ENCODE assay signal across 2 cellular contexts in the genomic region with DNA sequence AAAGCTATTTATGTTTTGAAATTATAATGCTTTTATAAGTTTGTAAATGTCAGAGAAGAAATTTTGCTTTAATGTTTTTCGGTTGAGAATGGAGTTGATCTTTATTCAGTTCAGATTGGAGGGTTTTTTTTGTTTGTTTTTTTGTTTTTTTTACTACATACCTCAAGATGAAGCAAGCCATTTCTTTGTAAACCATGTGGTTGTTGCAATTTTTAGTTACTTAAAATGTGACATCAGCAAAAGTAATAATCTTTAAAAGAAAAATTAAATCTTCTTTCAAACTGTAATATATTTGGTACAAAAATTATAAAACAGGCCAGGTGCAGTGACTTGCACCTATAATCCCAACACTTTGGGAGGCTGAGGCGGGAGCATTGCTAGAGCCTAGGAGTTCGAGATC.
TF ChIP-seq lines count a peak whose summit lies in the region.

No MANE protein-coding gene starts in this region.

TF ChIP-seq in IMR-90, 13 proteins besides CTCF, POLR2A, EP300 and RAD21:
- TF ChIP-seq MAZ (IDR thresholded peaks at IDR 0.05; ENCODE audit: borderline replicate concordance, low read depth, low read length), result no peak
- no peak for TF ChIP-seq NFE2L2 (IDR thresholded peaks at IDR 0.05; ENCODE audit: low read depth, low read length)
- TF ChIP-seq MAFK (IDR thresholded peaks at IDR 0.05; ENCODE audit: low read depth, low read length), result peak; percentile 41; the same call in 1 of the 2 replicates
- TF ChIP-seq BHLHE40 (IDR thresholded peaks at IDR 0.05; ENCODE audit: low read depth, low read length), result no peak
- TF ChIP-seq, protein P1, sequence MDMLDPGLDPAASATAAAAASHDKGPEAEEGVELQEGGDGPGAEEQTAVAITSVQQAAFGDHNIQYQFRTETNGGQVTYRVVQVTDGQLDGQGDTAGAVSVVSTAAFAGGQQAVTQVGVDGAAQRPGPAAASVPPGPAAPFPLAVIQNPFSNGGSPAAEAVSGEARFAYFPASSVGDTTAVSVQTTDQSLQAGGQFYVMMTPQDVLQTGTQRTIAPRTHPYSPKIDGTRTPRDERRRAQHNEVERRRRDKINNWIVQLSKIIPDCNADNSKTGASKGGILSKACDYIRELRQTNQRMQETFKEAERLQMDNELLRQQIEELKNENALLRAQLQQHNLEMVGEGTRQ (IDR thresholded peaks at IDR 0.05; ENCODE audit: low read depth, low read length), result no peak
- TF ChIP-seq, protein P2, sequence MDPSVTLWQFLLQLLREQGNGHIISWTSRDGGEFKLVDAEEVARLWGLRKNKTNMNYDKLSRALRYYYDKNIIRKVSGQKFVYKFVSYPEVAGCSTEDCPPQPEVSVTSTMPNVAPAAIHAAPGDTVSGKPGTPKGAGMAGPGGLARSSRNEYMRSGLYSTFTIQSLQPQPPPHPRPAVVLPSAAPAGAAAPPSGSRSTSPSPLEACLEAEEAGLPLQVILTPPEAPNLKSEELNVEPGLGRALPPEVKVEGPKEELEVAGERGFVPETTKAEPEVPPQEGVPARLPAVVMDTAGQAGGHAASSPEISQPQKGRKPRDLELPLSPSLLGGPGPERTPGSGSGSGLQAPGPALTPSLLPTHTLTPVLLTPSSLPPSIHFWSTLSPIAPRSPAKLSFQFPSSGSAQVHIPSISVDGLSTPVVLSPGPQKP (IDR thresholded peaks at IDR 0.05; ENCODE audit: borderline replicate concordance, low read depth, low read length), result no peak
- TF ChIP-seq CHD1 (IDR thresholded peaks at IDR 0.05; ENCODE audit: low read depth, low read length), result no peak
- no peak for TF ChIP-seq MXI1 (IDR thresholded peaks at IDR 0.05; ENCODE audit: borderline replicate concordance, low read depth, low read length)
- no peak for TF ChIP-seq RFX5 (IDR thresholded peaks at IDR 0.05; ENCODE audit: low read depth, low read length)
- TF ChIP-seq FOS (IDR thresholded peaks at IDR 0.05; ENCODE audit: low read depth, low read length), result no peak
- peak; percentile 56; the same call in 1 of the 2 replicates for TF ChIP-seq CEBPB (IDR thresholded peaks at IDR 0.05; ENCODE audit: low read depth, low read length)
- TF ChIP-seq SMC3 (IDR thresholded peaks at IDR 0.05; ENCODE audit: low read depth, low read length), result no peak
- TF ChIP-seq RCOR1 (IDR thresholded peaks at IDR 0.05; ENCODE audit: insufficient replicate concordance, low read length), result no peak
TF ChIP-seq in IMR-90: peak in this region for 2.

TF ChIP-seq in K562, 482 proteins besides CTCF, POLR2A, EP300 and RAD21:
- TF ChIP-seq ZNF316 (IDR thresholded peaks at IDR 0.05), result peak; percentile 77
- TF ChIP-seq ZNF146 (CRISPR knock-in tag; IDR thresholded peaks at IDR 0.05; ENCODE audit: unreplicated experiment), result no peak
- peak; percentile 48; the same call in 1 of the 2 replicates for TF ChIP-seq C11orf30 (IDR thresholded peaks at IDR 0.05; ENCODE audit: low read depth)
